In genomic region chr11:118435893-118436624, GRCh38 we compare ENCODE assay signal across 1 cellular context.
A peak's percentile ranks its signal among the peaks of the same experiment; 100 is the strongest.
TF ChIP-seq lines count a peak whose summit lies in the region.

Gene KMT2A, plus strand, starts transcription at chr11:118436492. Its CDS starts 21 bp downstream, at chr11:118436513.

TF ChIP-seq in HepG2, 621 proteins besides CTCF, POLR2A, EP300 and RAD21 (continued from another document):
- peak; percentile 83; the same call in 1 of the 2 replicates for TF ChIP-seq CSRNP2 (CRISPR knock-in tag; conservative IDR thresholded peaks at IDR 0.05; ENCODE audit: low read depth)
- no peak for TF ChIP-seq SNAPC5 (CRISPR knock-in tag; IDR thresholded peaks at IDR 0.05; ENCODE audit: borderline replicate concordance)
- TF ChIP-seq ZBTB1 (CRISPR knock-in tag; IDR thresholded peaks at IDR 0.05; ENCODE audit: borderline replicate concordance) = no peak
- TF ChIP-seq NONO (IDR thresholded peaks at IDR 0.05) = no peak
- TF ChIP-seq NONO (CRISPR knock-in tag; conservative IDR thresholded peaks at IDR 0.05) = peak; percentile 76
- no peak for TF ChIP-seq ZNF362 (CRISPR knock-in tag; IDR thresholded peaks at IDR 0.05; ENCODE audit: borderline replicate concordance)
- TF ChIP-seq ZNF772 (CRISPR knock-in tag; IDR thresholded peaks at IDR 0.05) = no peak; the same call in 1 of the 2 replicates
- TF ChIP-seq ZNF776 (CRISPR knock-in tag; IDR thresholded peaks at IDR 0.05) = no peak
- peak; percentile 42 for TF ChIP-seq SRSF1 (optimal IDR thresholded peaks at IDR 0.05; ENCODE audit: low read depth, low read length)
- TF ChIP-seq ZNF263 (CRISPR knock-in tag; IDR thresholded peaks at IDR 0.05) = peak; percentile 91
- TF ChIP-seq FIP1L1 (IDR thresholded peaks at IDR 0.05; ENCODE audit: borderline replicate concordance, insufficient read depth, low read depth, low read length) = peak; percentile 67; the same call in 1 of the 2 replicates
- no peak for TF ChIP-seq MZF1 (CRISPR knock-in tag; IDR thresholded peaks at IDR 0.05; ENCODE audit: borderline replicate concordance)
- 0 out of 2 replicates have a peak, but pooled peaks have one; percentile 72 for TF ChIP-seq ZNF737 (CRISPR knock-in tag; IDR thresholded peaks at IDR 0.05; ENCODE audit: borderline replicate concordance)
- no peak for TF ChIP-seq RORA (CRISPR knock-in tag; IDR thresholded peaks at IDR 0.05)
- no peak for TF ChIP-seq THAP8 (CRISPR knock-in tag; IDR thresholded peaks at IDR 0.05; ENCODE audit: borderline replicate concordance)
- no peak for TF ChIP-seq ZNF547 (CRISPR knock-in tag; IDR thresholded peaks at IDR 0.05)
- TF ChIP-seq WIZ (CRISPR knock-in tag; IDR thresholded peaks at IDR 0.05) = 0 out of 2 replicates have a peak, but pooled peaks have one; percentile 32
- peak; percentile 78; the same call in 1 of the 2 replicates for TF ChIP-seq CCDC6 (CRISPR knock-in tag; IDR thresholded peaks at IDR 0.05)
- TF ChIP-seq EEA1 (CRISPR knock-in tag; IDR thresholded peaks at IDR 0.05; ENCODE audit: borderline replicate concordance) = no peak
- TF ChIP-seq CHD4 (IDR thresholded peaks at IDR 0.05; ENCODE audit: borderline replicate concordance, low read length) = no peak
- peak; percentile 99 for TF ChIP-seq PTBP1 (IDR thresholded peaks at IDR 0.05; ENCODE audit: low read depth, low read length, poor library complexity, severe bottlenecking)
- TF ChIP-seq HOXA7 (CRISPR knock-in tag; IDR thresholded peaks at IDR 0.05) = no peak
- no peak for TF ChIP-seq ATF7 (IDR thresholded peaks at IDR 0.05)
- 0 out of 2 replicates have a peak, but pooled peaks have one; percentile 16 for TF ChIP-seq ATF7 (CRISPR knock-in tag; IDR thresholded peaks at IDR 0.05)
- peak; percentile 95 for TF ChIP-seq ZNF281 (CRISPR knock-in tag; IDR thresholded peaks at IDR 0.05; ENCODE audit: borderline replicate concordance)
- TF ChIP-seq SYNCRIP (IDR thresholded peaks at IDR 0.05; ENCODE audit: insufficient read depth, low read depth, low read length) = no peak
- no peak for TF ChIP-seq SNAI1 (CRISPR knock-in tag; IDR thresholded peaks at IDR 0.05; ENCODE audit: borderline replicate concordance)
- TF ChIP-seq, protein P1, sequence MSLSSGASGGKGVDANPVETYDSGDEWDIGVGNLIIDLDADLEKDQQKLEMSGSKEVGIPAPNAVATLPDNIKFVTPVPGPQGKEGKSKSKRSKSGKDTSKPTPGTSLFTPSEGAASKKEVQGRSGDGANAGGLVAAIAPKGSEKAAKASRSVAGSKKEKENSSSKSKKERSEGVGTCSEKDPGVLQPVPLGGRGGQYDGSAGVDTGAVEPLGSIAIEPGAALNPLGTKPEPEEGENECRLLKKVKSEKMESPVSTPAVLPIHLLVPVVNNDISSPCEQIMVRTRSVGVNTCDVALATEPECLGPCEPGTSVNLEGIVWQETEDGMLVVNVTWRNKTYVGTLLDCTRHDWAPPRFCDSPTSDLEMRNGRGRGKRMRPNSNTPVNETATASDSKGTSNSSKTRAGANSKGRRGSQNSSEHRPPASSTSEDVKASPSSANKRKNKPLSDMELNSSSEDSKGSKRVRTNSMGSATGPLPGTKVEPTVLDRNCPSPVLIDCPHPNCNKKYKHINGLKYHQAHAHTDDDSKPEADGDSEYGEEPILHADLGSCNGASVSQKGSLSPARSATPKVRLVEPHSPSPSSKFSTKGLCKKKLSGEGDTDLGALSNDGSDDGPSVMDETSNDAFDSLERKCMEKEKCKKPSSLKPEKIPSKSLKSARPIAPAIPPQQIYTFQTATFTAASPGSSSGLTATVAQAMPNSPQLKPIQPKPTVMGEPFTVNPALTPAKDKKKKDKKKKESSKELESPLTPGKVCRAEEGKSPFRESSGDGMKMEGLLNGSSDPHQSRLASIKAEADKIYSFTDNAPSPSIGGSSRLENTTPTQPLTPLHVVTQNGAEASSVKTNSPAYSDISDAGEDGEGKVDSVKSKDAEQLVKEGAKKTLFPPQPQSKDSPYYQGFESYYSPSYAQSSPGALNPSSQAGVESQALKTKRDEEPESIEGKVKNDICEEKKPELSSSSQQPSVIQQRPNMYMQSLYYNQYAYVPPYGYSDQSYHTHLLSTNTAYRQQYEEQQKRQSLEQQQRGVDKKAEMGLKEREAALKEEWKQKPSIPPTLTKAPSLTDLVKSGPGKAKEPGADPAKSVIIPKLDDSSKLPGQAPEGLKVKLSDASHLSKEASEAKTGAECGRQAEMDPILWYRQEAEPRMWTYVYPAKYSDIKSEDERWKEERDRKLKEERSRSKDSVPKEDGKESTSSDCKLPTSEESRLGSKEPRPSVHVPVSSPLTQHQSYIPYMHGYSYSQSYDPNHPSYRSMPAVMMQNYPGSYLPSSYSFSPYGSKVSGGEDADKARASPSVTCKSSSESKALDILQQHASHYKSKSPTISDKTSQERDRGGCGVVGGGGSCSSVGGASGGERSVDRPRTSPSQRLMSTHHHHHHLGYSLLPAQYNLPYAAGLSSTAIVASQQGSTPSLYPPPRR (CRISPR knock-in tag; IDR thresholded peaks at IDR 0.05; ENCODE audit: borderline replicate concordance) = peak; percentile 61
- peak; percentile 96; the same call in 1 of the 2 replicates for TF ChIP-seq KLF12 (CRISPR knock-in tag; IDR thresholded peaks at IDR 0.05; ENCODE audit: borderline replicate concordance)
- TF ChIP-seq SMAD9 (CRISPR knock-in tag; IDR thresholded peaks at IDR 0.05) = no peak
- no peak for TF ChIP-seq ZFP37 (CRISPR knock-in tag; IDR thresholded peaks at IDR 0.05; ENCODE audit: borderline replicate concordance)
- TF ChIP-seq TRIM24 (CRISPR knock-in tag; IDR thresholded peaks at IDR 0.05) = no peak
- no peak for TF ChIP-seq KDM5B (CRISPR knock-in tag; IDR thresholded peaks at IDR 0.05; ENCODE audit: borderline replicate concordance)
- no peak for TF ChIP-seq ATAD3A (CRISPR knock-in tag; IDR thresholded peaks at IDR 0.05)
- 0 out of 2 replicates have a peak, but pooled peaks have one; percentile 75 for TF ChIP-seq HNRNPUL1 (IDR thresholded peaks at IDR 0.05; ENCODE audit: low read depth, low read length)
- peak; percentile 55; the same call in 1 of the 2 replicates for TF ChIP-seq ZNF337 (CRISPR knock-in tag; IDR thresholded peaks at IDR 0.05; ENCODE audit: borderline replicate concordance, low read depth)
- no peak for TF ChIP-seq RAD51 (IDR thresholded peaks at IDR 0.05; ENCODE audit: borderline replicate concordance)
- TF ChIP-seq, protein P2, sequence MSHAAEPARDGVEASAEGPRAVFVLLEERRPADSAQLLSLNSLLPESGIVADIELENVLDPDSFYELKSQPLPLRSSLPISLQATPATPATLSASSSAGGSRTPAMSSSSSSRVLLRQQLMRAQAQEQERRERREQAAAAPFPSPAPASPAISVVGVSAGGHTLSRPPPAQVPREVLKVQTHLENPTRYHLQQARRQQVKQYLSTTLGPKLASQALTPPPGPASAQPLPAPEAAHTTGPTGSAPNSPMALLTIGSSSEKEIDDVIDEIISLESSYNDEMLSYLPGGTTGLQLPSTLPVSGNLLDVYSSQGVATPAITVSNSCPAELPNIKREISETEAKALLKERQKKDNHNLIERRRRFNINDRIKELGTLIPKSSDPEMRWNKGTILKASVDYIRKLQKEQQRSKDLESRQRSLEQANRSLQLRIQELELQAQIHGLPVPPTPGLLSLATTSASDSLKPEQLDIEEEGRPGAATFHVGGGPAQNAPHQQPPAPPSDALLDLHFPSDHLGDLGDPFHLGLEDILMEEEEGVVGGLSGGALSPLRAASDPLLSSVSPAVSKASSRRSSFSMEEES (CRISPR knock-in tag; IDR thresholded peaks at IDR 0.05) = peak; percentile 40; the same call in 1 of the 2 replicates
- peak; percentile 71 for TF ChIP-seq TFDP1 (CRISPR knock-in tag; IDR thresholded peaks at IDR 0.05; ENCODE audit: borderline replicate concordance)
- TF ChIP-seq, protein P3, sequence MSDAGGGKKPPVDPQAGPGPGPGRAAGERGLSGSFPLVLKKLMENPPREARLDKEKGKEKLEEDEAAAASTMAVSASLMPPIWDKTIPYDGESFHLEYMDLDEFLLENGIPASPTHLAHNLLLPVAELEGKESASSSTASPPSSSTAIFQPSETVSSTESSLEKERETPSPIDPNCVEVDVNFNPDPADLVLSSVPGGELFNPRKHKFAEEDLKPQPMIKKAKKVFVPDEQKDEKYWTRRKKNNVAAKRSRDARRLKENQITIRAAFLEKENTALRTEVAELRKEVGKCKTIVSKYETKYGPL (CRISPR knock-in tag; IDR thresholded peaks at IDR 0.05) = no peak
- no peak for TF ChIP-seq SATB2 (CRISPR knock-in tag; IDR thresholded peaks at IDR 0.05)
- TF ChIP-seq, protein P4, sequence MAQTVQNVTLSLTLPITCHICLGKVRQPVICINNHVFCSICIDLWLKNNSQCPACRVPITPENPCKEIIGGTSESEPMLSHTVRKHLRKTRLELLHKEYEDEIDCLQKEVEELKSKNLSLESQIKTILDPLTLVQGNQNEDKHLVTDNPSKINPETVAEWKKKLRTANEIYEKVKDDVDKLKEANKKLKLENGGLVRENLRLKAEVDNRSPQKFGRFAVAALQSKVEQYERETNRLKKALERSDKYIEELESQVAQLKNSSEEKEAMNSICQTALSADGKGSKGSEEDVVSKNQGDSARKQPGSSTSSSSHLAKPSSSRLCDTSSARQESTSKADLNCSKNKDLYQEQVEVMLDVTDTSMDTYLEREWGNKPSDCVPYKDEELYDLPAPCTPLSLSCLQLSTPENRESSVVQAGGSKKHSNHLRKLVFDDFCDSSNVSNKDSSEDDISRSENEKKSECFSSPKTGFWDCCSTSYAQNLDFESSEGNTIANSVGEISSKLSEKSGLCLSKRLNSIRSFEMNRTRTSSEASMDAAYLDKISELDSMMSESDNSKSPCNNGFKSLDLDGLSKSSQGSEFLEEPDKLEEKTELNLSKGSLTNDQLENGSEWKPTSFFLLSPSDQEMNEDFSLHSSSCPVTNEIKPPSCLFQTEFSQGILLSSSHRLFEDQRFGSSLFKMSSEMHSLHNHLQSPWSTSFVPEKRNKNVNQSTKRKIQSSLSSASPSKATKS (CRISPR knock-in tag; IDR thresholded peaks at IDR 0.05) = no peak; the same call in 1 of the 2 replicates
- TF ChIP-seq JARID2 (CRISPR knock-in tag; IDR thresholded peaks at IDR 0.05; ENCODE audit: insufficient replicate concordance) = no peak
- peak; percentile 56 for TF ChIP-seq MED1 (CRISPR knock-in tag; IDR thresholded peaks at IDR 0.05)
- TF ChIP-seq MTA3 (CRISPR knock-in tag; IDR thresholded peaks at IDR 0.05) = no peak
- TF ChIP-seq BHLHE40 (IDR thresholded peaks at IDR 0.05; ENCODE audit: low read length) = peak; percentile 29; the same call in 1 of the 2 replicates
